ENCODE assay signal across 22 cellular contexts in genomic region chr5:116842514-116842924, GRCh38.
DNase-seq lines count a peak whose midpoint lies in the region; ATAC-seq, FAIRE-seq and TF ChIP-seq lines count a peak whose summit lies in the region.
"Had no signal": no experiment of that assay in that cellular context is flagged by ENCODE, and none has a peak within 500 bp of the region (broad histone marks: within the 10 kb centered on the region; RNA-seq: fewer than 3 reads in every experiment).

No MANE protein-coding gene starts in this region.

- H3K4me3 ChIP-seq in heart right ventricle (no peak overlapping the region), SJCRH30 (no peak overlapping the region), testis (peak overlapping the region in 1 of 2 donors; percentile 15)
- H3K4me3 ChIP-seq: GM23338 had no signal

- POLR2A ChIA-PET in HEK293T (lab: Yijun Ruan, JAX) = interaction anchor here (1.0 to 1.1 kb wide), 3 partner anchors 52 to 267 kb away, joined by 3 to 5 read pairs (median 3); no protein-coding TSS in a partner anchor

- peak; percentile 79 for FAIRE-seq in colon (lab: Jason Lieb, UNC)
- FAIRE-seq: A204.1, H54, HTR-8/SVneo had no signal

- no peaks in the 10 kb centered on the region for H3K36me3 Mint-ChIP-seq in type B pancreatic cell

- H3K27me3 ChIP-seq in heart right ventricle (no peaks in the 10 kb centered on the region), SJCRH30 (no peaks in the 10 kb centered on the region), testis (no peaks in the 10 kb centered on the region)
- H3K27me3 ChIP-seq: BE2C had no signal

- WGBS in heart right ventricle, 2 donors = 70 to 77% methylated on average over 4 of the region's 4 CpGs
- 57 to 64% methylated on average over 4 of the region's 4 CpGs for WGBS in testis, 2 donors

- CTCF ChIA-PET in HEK293T (lab: Yijun Ruan, JAX) = interaction anchor here (0.6 kb wide), 2 partner anchors 19 to 267 kb away, joined by 3 to 4 read pairs; no protein-coding TSS in a partner anchor

- intact Hi-C loops in heart right ventricle (cut with DNase I) = no loop called here
- intact Hi-C loops in testis (cut with DNase I; ENCODE audit: low total_unique reads) = no loop called here

- peak overlapping the region; percentile 2 for H3K27ac Mint-ChIP-seq in type B pancreatic cell
- H3K27ac Mint-ChIP-seq: CD4-positive, alpha-beta T cell; GM23338; IgD-negative memory B cell had no signal

- H3K27me3 Mint-ChIP-seq in type B pancreatic cell = no peaks in the 10 kb centered on the region
- H3K27me3 Mint-ChIP-seq: CD4-positive, alpha-beta T cell had no signal

- H3K36me3 ChIP-seq in heart right ventricle (no peaks in the 10 kb centered on the region), SJCRH30 (no peaks in the 10 kb centered on the region), testis (ENCODE audit: low read depth, missing control alignments) (no peaks in the 10 kb centered on the region)
- H3K36me3 ChIP-seq: BE2C had no signal

- peaks cover 8% of the 10 kb centered on the region for H3K9me3 Mint-ChIP-seq in type B pancreatic cell
- H3K9me3 Mint-ChIP-seq: GM23338 had no signal

- no peaks in the 10 kb centered on the region for H3K4me1 Mint-ChIP-seq in type B pancreatic cell (ENCODE audit: unreplicated experiment)
- H3K4me1 Mint-ChIP-seq: IgD-negative memory B cell had no signal

- H3K4me1 ChIP-seq in heart right ventricle (peaks cover 0 to 10% (median 0%) of the 10 kb centered on the region in 9 donors), SJCRH30 (no peaks in the 10 kb centered on the region), testis (no peaks in the 10 kb centered on the region)
- H3K4me1 ChIP-seq: BE2C had no signal

- H3K27ac ChIP-seq in heart right ventricle (no peak overlapping the region), SJCRH30 (no peak overlapping the region), testis (no peak overlapping the region)

- peak; percentile 25 for DNase-seq in HEK293T (ENCODE audit: extremely low spot score)
- DNase-seq in left kidney (ENCODE audit: low read depth, low spot score) = peak; percentile 3
- no peak for DNase-seq in type B pancreatic cell (ENCODE audit: extremely low spot score, unreplicated experiment)
- DNase-seq in heart right ventricle = no peak
- no peak for DNase-seq in SJCRH30
- DNase-seq in activated naive CD4-positive, alpha-beta T cell treated with Interleukin-2 at 50 U/mL for 16 hours = no peak
- DNase-seq in testis = no peak
- DNase-seq: ACHN; BE2C; C1 segment of cervical spinal cord; CD4-positive, alpha-beta T cell; DMS153; DMS79; GDM1; HCEC 1CT; KBM-7 had no signal

- no peak for TF ChIP-seq POLR2A in testis (IDR thresholded peaks at IDR 0.05)

- H3K4me3 Mint-ChIP-seq in type B pancreatic cell = no peak overlapping the region
- H3K4me3 Mint-ChIP-seq: CD4-positive, alpha-beta T cell; GM23338; IgD-negative memory B cell had no signal

- H3K9me3 ChIP-seq in heart right ventricle = peaks cover 0 to 8% (median 0%) of the 10 kb centered on the region in 11 donors
- no peaks in the 10 kb centered on the region; the same call in 1 of the 2 replicates for H3K9me3 ChIP-seq in SJCRH30 (replicated peaks)
- no peaks in the 10 kb centered on the region for H3K9me3 ChIP-seq in testis
- H3K9me3 ChIP-seq: BE2C had no signal

- no peak for ATAC-seq in heart right ventricle
- ATAC-seq: GM23338 had no signal

- TF ChIP-seq CTCF in type B pancreatic cell (conservative IDR thresholded peaks at IDR 0.05) (no peak), heart right ventricle (IDR thresholded peaks at IDR 0.05) (no peak), testis (IDR thresholded peaks at IDR 0.05) (no peak)

TF ChIP-seq in HEK293T, 16 proteins besides CTCF, POLR2A, EP300 and RAD21:
- peak; percentile 92 for TF ChIP-seq CTBP1 (IDR thresholded peaks at IDR 0.05; ENCODE audit: borderline replicate concordance)
- no peak for TF ChIP-seq FOXM1 (IDR thresholded peaks at IDR 0.05; ENCODE audit: borderline replicate concordance)
- TF ChIP-seq NFRKB (IDR thresholded peaks at IDR 0.05) = no peak
- no peak for TF ChIP-seq BHLHE40 (IDR thresholded peaks at IDR 0.05; ENCODE audit: borderline replicate concordance)
- TF ChIP-seq ARNT (IDR thresholded peaks at IDR 0.05) = peak; percentile 31; the same call in 1 of the 2 replicates
- TF ChIP-seq LEF1 (IDR thresholded peaks at IDR 0.05; ENCODE audit: borderline replicate concordance) = peak; percentile 62; the same call in 1 of the 2 replicates
- peak; percentile 96 for TF ChIP-seq PKNOX1 (IDR thresholded peaks at IDR 0.05)
- TF ChIP-seq L3MBTL2 (conservative IDR thresholded peaks at IDR 0.05) = 0 out of 2 replicates have a peak, but pooled peaks have one; percentile 4
- TF ChIP-seq ZNF384 (IDR thresholded peaks at IDR 0.05) = peak; percentile 97
- no peak for TF ChIP-seq HDGF (IDR thresholded peaks at IDR 0.05; ENCODE audit: borderline replicate concordance)
- TF ChIP-seq FOXA1 (IDR thresholded peaks at IDR 0.05) = peak; percentile 83
- no peak for TF ChIP-seq TARDBP (IDR thresholded peaks at IDR 0.05)
- no peak for TF ChIP-seq SUZ12 (IDR thresholded peaks at IDR 0.05)

Comparison
In these comparisons a context has a peak if more than half of its experiments do, and no peak if none do; other contexts are left out.
1. DNase-seq: peak in HEK293T (single experiment) and left kidney (single experiment); none in type B pancreatic cell (single experiment), heart right ventricle (0 of 2), SJCRH30 (0 of 2), activated naive CD4-positive, alpha-beta T cell treated with Interleukin-2 at 50 U/mL for 16 hours (single experiment) and testis (single experiment).